In genomic region chr1:36083635-36084501, GRCh38 we compare ENCODE assay signal across 9 cellular contexts. TPM values are rescaled to one million over a fixed set of nuclear protein-coding genes. Genes with fewer than 3 reads are reported as not detected.
DNase-seq lines count a peak whose midpoint lies in the region; ATAC-seq, FAIRE-seq and TF ChIP-seq lines count a peak whose summit lies in the region.
"Had no signal": no experiment of that assay in that cellular context is flagged by ENCODE, and none has a peak within 500 bp of the region (broad histone marks: within the 10 kb centered on the region; RNA-seq: fewer than 3 reads in every experiment).

TEKT2 (plus strand) TSS chr1:36084094; CDS start chr1:36084922, 828 bp downstream.

- intact Hi-C loops in CD8-positive, alpha-beta T cell (cut with DNase I, micrococcal nuclease), result loop anchor here in 1 of 2 experiments (10.0 kb wide), 1 partner anchor 1611 kb away; the partner anchor contains the start of gene CDCA8

- H3K79me2 ChIP-seq in astrocyte (ENCODE audit: insufficient read depth, low read length), result peaks cover 2% of the 10 kb centered on the region

- H3K9ac ChIP-seq in astrocyte (ENCODE audit: low read length), result peak within 1 kb of the TSS; percentile 76

- no peaks in the 10 kb centered on the region for H3K36me3 Mint-ChIP-seq in CD8-positive, alpha-beta T cell
- H3K36me3 Mint-ChIP-seq in astrocyte (ENCODE audit: low read depth, unreplicated experiment), result peaks cover 3% of the 10 kb centered on the region
- H3K36me3 Mint-ChIP-seq in stimulated activated memory B cell treated with anti-CD40 and anti-IgM and Interleukin-4, amounts not matched to agents 10 μg/mL and 1 μg/mL and 100 μg/mL, for 72 hours, result no peaks in the 10 kb centered on the region

- no peak within 1 kb of the TSS for H3K27ac Mint-ChIP-seq in CD8-positive, alpha-beta T cell
- H3K27ac Mint-ChIP-seq in astrocyte (ENCODE audit: unreplicated experiment), result no peak within 1 kb of the TSS
- no peak within 1 kb of the TSS for H3K27ac Mint-ChIP-seq in stimulated activated memory B cell treated with anti-CD40 and anti-IgM and Interleukin-4, amounts not matched to agents 10 μg/mL and 1 μg/mL and 100 μg/mL, for 72 hours

- no peaks in the 10 kb centered on the region for H3K9me3 Mint-ChIP-seq in CD8-positive, alpha-beta T cell
- no peaks in the 10 kb centered on the region for H3K9me3 Mint-ChIP-seq in astrocyte (ENCODE audit: unreplicated experiment)
- no peaks in the 10 kb centered on the region for H3K9me3 Mint-ChIP-seq in stimulated activated memory B cell treated with anti-CD40 and anti-IgM and Interleukin-4, amounts not matched to agents 10 μg/mL and 1 μg/mL and 100 μg/mL, for 72 hours

- no peaks in the 10 kb centered on the region for H3K36me3 ChIP-seq in CD8-positive, alpha-beta T cell (ENCODE audit: insufficient read depth, low read length)
- no peaks in the 10 kb centered on the region for H3K36me3 ChIP-seq in astrocyte (ENCODE audit: insufficient read depth, low read length)

- POLR2A ChIA-PET in CD8-positive, alpha-beta T cell (lab: Charles Lee), result no interaction called here

- H2AFZ ChIP-seq in astrocyte (ENCODE audit: low read depth, low read length), result peak within 1 kb of the TSS; percentile 79

- H3K4me3 Mint-ChIP-seq in CD8-positive, alpha-beta T cell, result peak within 1 kb of the TSS; percentile 5
- H3K4me3 Mint-ChIP-seq in astrocyte (ENCODE audit: unreplicated experiment), result peak within 1 kb of the TSS; percentile 45
- H3K4me3 Mint-ChIP-seq in stimulated activated memory B cell treated with anti-CD40 and anti-IgM and Interleukin-4, amounts not matched to agents 10 μg/mL and 1 μg/mL and 100 μg/mL, for 72 hours, result peak within 1 kb of the TSS; percentile 58

- H3K4me1 ChIP-seq in CD8-positive, alpha-beta T cell (ENCODE audit: insufficient read depth, low read length), result peaks cover 7% of the 10 kb centered on the region
- peaks cover 11% of the 10 kb centered on the region for H3K4me1 ChIP-seq in astrocyte (ENCODE audit: insufficient read depth, low read length)

- no peak within 1 kb of the TSS for H3K4me3 ChIP-seq in CD8-positive, alpha-beta T cell (ENCODE audit: low read depth, low read length)
- peak within 1 kb of the TSS; percentile 58 for H3K4me3 ChIP-seq in astrocyte (ENCODE audit: insufficient read depth, low read depth, low read length)
- H3K4me3 ChIP-seq in iPS-18c (ENCODE audit: insufficient read depth, low read depth, low read length), result peak within 1 kb of the TSS; percentile 65

- peak within 1 kb of the TSS; percentile 91 for H3K4me2 ChIP-seq in astrocyte (ENCODE audit: low read length)

- peaks cover 6% of the 10 kb centered on the region for H3K4me1 Mint-ChIP-seq in CD8-positive, alpha-beta T cell (ENCODE audit: low read depth)
- peaks cover 2% of the 10 kb centered on the region for H3K4me1 Mint-ChIP-seq in astrocyte (ENCODE audit: low read depth, unreplicated experiment)
- peaks cover under 1% of the 10 kb centered on the region for H3K4me1 Mint-ChIP-seq in stimulated activated memory B cell treated with anti-CD40 and anti-IgM and Interleukin-4, amounts not matched to agents 10 μg/mL and 1 μg/mL and 100 μg/mL, for 72 hours

- FAIRE-seq in astrocyte (lab: Jason Lieb, UNC), result no peak

- peaks cover 5% of the 10 kb centered on the region for H3K27me3 ChIP-seq in CD8-positive, alpha-beta T cell (ENCODE audit: insufficient read depth, low read length)
- no peaks in the 10 kb centered on the region for H3K27me3 ChIP-seq in astrocyte (ENCODE audit: insufficient read depth, low read length)

- H3K9me3 ChIP-seq in CD8-positive, alpha-beta T cell (ENCODE audit: low read length), result no peaks in the 10 kb centered on the region
- H3K9me3 ChIP-seq in astrocyte (ENCODE audit: insufficient read depth, low read depth, low read length) (no peaks in the 10 kb centered on the region), iPS-18c (ENCODE audit: control insufficient read depth, insufficient read depth, low read length) (no peaks in the 10 kb centered on the region)

- DNase-seq in CD8-positive, alpha-beta T cell, result no peak
- DNase-seq in NCI-H1436 (lab: John Stamatoyannopoulos, UW) (peak; percentile 89), astrocyte (ENCODE audit: low read depth) (no peak), glomerular visceral epithelial cell (ENCODE audit: extremely low spot score) (no peak), A172 (ENCODE audit: low spot score) (no peak), kidney glomerular epithelial cell (lab: John Stamatoyannopoulos, UW) (no peak)

- no peaks in the 10 kb centered on the region for H4K20me1 ChIP-seq in astrocyte (ENCODE audit: insufficient read depth, low read length)

- no peak for TF ChIP-seq CTCF in CD8-positive, alpha-beta T cell (IDR thresholded peaks at IDR 0.05)
- no peak for TF ChIP-seq CTCF in astrocyte (IDR thresholded peaks at IDR 0.05; ENCODE audit: insufficient read depth, low read depth, low read length)

- ATAC-seq in CD8-positive, alpha-beta T cell, result no peak
- no peak for ATAC-seq in stimulated activated memory B cell treated with anti-CD40 and anti-IgM and Interleukin-4, amounts not matched to agents 10 μg/mL and 1 μg/mL and 100 μg/mL, for 72 hours

- H3K27me3 Mint-ChIP-seq in CD8-positive, alpha-beta T cell (ENCODE audit: low read depth), result peaks cover 40% of the 10 kb centered on the region
- no peaks in the 10 kb centered on the region for H3K27me3 Mint-ChIP-seq in astrocyte (ENCODE audit: low read depth, unreplicated experiment)
- peaks cover 46% of the 10 kb centered on the region for H3K27me3 Mint-ChIP-seq in stimulated activated memory B cell treated with anti-CD40 and anti-IgM and Interleukin-4, amounts not matched to agents 10 μg/mL and 1 μg/mL and 100 μg/mL, for 72 hours

- CTCF ChIA-PET in CD8-positive, alpha-beta T cell (lab: Charles Lee), result interaction anchor here (0.6 to 1.3 kb wide), 2 partner anchors 17 to 881 kb away, joined by 3 to 4 read pairs; no protein-coding TSS in a partner anchor

- no peak within 1 kb of the TSS for H3K27ac ChIP-seq in CD8-positive, alpha-beta T cell (ENCODE audit: low read depth, low read length)
- no peak within 1 kb of the TSS for H3K27ac ChIP-seq in astrocyte (ENCODE audit: low read depth, low read length)
- H3K27ac ChIP-seq: epithelial cell of prostate had no signal

RNA-seq across cellular contexts. Expression of gene TEKT2, which starts in this region (rescaled TPM):
- under 1 TPM; 0.35 to 0.47 TPM for total RNA-seq in CD8-positive, alpha-beta T cell
- 0.38 and 0.39 TPM in 2 replicates for total RNA-seq in astrocyte
- not detected in 2 replicates for total RNA-seq in A172 (2014; rRNA removed; shearing (Covaris generic))

Comparison
In these comparisons a context has a peak if more than half of its experiments do, and no peak if none do; other contexts are left out.
1. H3K4me3 Mint-ChIP-seq: peak in every context shown above with its lines; median percentile 58 in stimulated activated memory B cell treated with anti-CD40 and anti-IgM and Interleukin-4, amounts not matched to agents 10 μg/mL and 1 μg/mL and 100 μg/mL, for 72 hours; 45 in astrocyte; 5 in CD8-positive, alpha-beta T cell.